30 cellular contexts compared by ENCODE assay signal in the genomic region with DNA sequence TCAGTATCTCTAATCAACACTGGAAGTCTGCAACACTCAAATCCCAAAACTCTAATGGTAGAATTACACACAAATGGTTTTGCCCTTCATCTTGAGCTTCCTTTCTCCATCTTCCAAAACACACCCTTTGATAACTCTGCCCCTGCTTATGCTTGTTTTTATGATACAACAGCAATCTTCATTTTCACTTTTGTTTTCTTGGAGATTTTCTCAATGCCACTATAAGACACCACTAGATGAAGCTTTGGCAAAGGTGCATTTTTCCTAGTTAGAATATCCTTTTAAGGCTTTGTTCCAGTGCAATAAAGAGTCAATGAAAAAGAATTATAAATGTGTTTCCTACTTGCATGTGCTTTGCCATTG.
DNase-seq lines count a peak whose midpoint lies in the region; ATAC-seq, FAIRE-seq and TF ChIP-seq lines count a peak whose summit lies in the region.
"Had no signal": no experiment of that assay in that cellular context is flagged by ENCODE, and none has a peak within 500 bp of the region (broad histone marks: within the 10 kb centered on the region; RNA-seq: fewer than 3 reads in every experiment).

No MANE protein-coding gene starts in this region.

- H3K4me3 ChIP-seq in tibial nerve = no peak overlapping the region
- H3K4me3 ChIP-seq: adrenal gland, body of pancreas, GM23338, left lung, Peyer's patch, right lobe of liver had no signal

- H3K27me3 ChIP-seq in tibial nerve = no peaks in the 10 kb centered on the region
- H3K27me3 ChIP-seq: adrenal gland, body of pancreas, left lung, Peyer's patch, right lobe of liver had no signal

- H3K4me1 ChIP-seq in tibial nerve = no peaks in the 10 kb centered on the region
- H3K4me1 ChIP-seq: adrenal gland, body of pancreas, left lung, parathyroid adenoma, Peyer's patch, right lobe of liver had no signal

- TF ChIP-seq EP300 in tibial nerve (IDR thresholded peaks at IDR 0.05) = no peak

- ATAC-seq in GM19023 (IDR thresholded peaks at IDR 0.05; ENCODE audit: unreplicated experiment) (peak; percentile 35), GM21529 (IDR thresholded peaks at IDR 0.05; ENCODE audit: unreplicated experiment) (peak; percentile 30), HG03135 (IDR thresholded peaks at IDR 0.05; ENCODE audit: unreplicated experiment) (peak; percentile 55), left colon (no peak)
- ATAC-seq: GM23338, left lung, right lobe of liver had no signal

- DNase-seq in GM12891 (ENCODE audit: insufficient read length, low spot score) (no peak), GM10266 (ENCODE audit: extremely low spot score) (no peak), left colon (no peak), tibial nerve (ENCODE audit: low spot score in 2 of 2) (no peak), NCI-H748 (lab: John Stamatoyannopoulos, UW; ENCODE audit: unreplicated experiment) (no peak)
- DNase-seq: activated CD4-positive, alpha-beta T cell treated with anti-CD3 and anti-CD28 coated beads, Interleukin-2, amount 10 ng/mL, durations not matched to agents 7 days and 5 days; activated naive CD4-positive, alpha-beta T cell treated with Interleukin-2 at 50 U/mL for 16 hours; activated T-cell treated with anti-CD3 and anti-CD28 coated beads, Interleukin-2, amount 50 U/mL, for 48 hours; adrenal gland; body of pancreas; CD4-positive, CD25-positive, alpha-beta regulatory T cell; hypothalamus; IMR-90; left lung; mesenchymal stem cell; NCI-H1048; NCI-H1694 treated with DMSO at 0.1 percent for 48 hours; NCI-H526 treated with DMSO at 0.1 percent for 48 hours; Peyer's patch; right lobe of liver; SIG-M5; stimulated activated CD4-positive, alpha-beta T cell treated with anti-CD3 and anti-CD28 coated beads, Interleukin-4, amount 100 ng/mL, for 1 hour; trophoblast cell; WERI-Rb-1 had no signal

- H3K27ac ChIP-seq in tibial nerve = no peak overlapping the region
- H3K27ac ChIP-seq: adrenal gland, body of pancreas, left lung, parathyroid adenoma, Peyer's patch, right lobe of liver, WERI-Rb-1 had no signal

- no peak for TF ChIP-seq CTCF in GM10266 (IDR thresholded peaks at IDR 0.05; ENCODE audit: control insufficient read depth, insufficient read depth, low read depth, missing control alignments)
- TF ChIP-seq CTCF in tibial nerve (IDR thresholded peaks at IDR 0.05) = no peak

- H3K9me3 ChIP-seq in tibial nerve = no peaks in the 10 kb centered on the region
- H3K9me3 ChIP-seq: adrenal gland, body of pancreas, left lung, Peyer's patch, right lobe of liver had no signal

- FAIRE-seq in GM12891 (lab: Jason Lieb, UNC) = peak; percentile 5
- FAIRE-seq: endothelial cell of umbilical vein had no signal

- TF ChIP-seq POLR2A in GM12891 (IDR thresholded peaks at IDR 0.05; ENCODE audit: low read depth, low read length) = no peak
- TF ChIP-seq POLR2A in tibial nerve (IDR thresholded peaks at IDR 0.05) = no peak

- intact Hi-C loops in left colon (cut with DNase I, micrococcal nuclease) = no loop called here

- no peaks in the 10 kb centered on the region for H3K36me3 ChIP-seq in tibial nerve
- H3K36me3 ChIP-seq: adrenal gland, left lung, Peyer's patch, right lobe of liver, WERI-Rb-1 had no signal

TF ChIP-seq in GM12891, 5 proteins besides CTCF, POLR2A, EP300 and RAD21:
- TF ChIP-seq PAX5 (IDR thresholded peaks at IDR 0.05; ENCODE audit: insufficient read depth, low read length, severe bottlenecking) (no peak), POLR2AphosphoS5 (IDR thresholded peaks at IDR 0.05; ENCODE audit: low read depth, low read length) (no peak), POU2F2 (IDR thresholded peaks at IDR 0.05; ENCODE audit: low read depth, low read length) (no peak), SPI1 (IDR thresholded peaks at IDR 0.05; ENCODE audit: low read depth, low read length) (no peak)
TF ChIP-seq in GM12891: peak in this region for 0.
